Comparison of ENCODE assay signal across 16 cellular contexts in genomic region chr16:6857575-6857974, GRCh38.
DNase-seq lines count a peak whose midpoint lies in the region; ATAC-seq, FAIRE-seq and TF ChIP-seq lines count a peak whose summit lies in the region.
"Had no signal": no experiment of that assay in that cellular context is flagged by ENCODE, and none has a peak within 500 bp of the region (broad histone marks: within the 10 kb centered on the region; RNA-seq: fewer than 3 reads in every experiment).

No MANE protein-coding gene starts in this region.

- H3K4me2 ChIP-seq in HepG2 (ENCODE audit: low read depth, low read length) = no peak overlapping the region
- no peak overlapping the region for H3K4me2 ChIP-seq in PC-3 (ENCODE audit: low read length)

- TF ChIP-seq POLR2A in HepG2 (IDR thresholded peaks at IDR 0.05; ENCODE audit: insufficient read depth in 1 of 2, low read depth in 2 of 2, low read length in 2 of 2) (no peak), right lobe of liver (IDR thresholded peaks at IDR 0.05) (no peak)

- no peak overlapping the region for H2AFZ ChIP-seq in HepG2 (ENCODE audit: low read length)
- H2AFZ ChIP-seq in PC-3 (ENCODE audit: low read length) = no peak overlapping the region

- H3K79me2 ChIP-seq in HepG2 (ENCODE audit: insufficient read depth, low read length) (no peaks in the 10 kb centered on the region), PC-3 (ENCODE audit: low read length) (no peaks in the 10 kb centered on the region)

- H3K9ac ChIP-seq in HepG2 (ENCODE audit: insufficient read depth, low read depth, low read length) (no peak overlapping the region), PC-3 (ENCODE audit: low read length) (no peak overlapping the region)
- H3K9ac ChIP-seq: BLaER1 treated with 17β-estradiol and CSF1 and Interleukin-3, amounts not matched to agents 10 nM and 100 nM had no signal

- H3K27me3 ChIP-seq in HepG2 (ENCODE audit: control insufficient read depth in 1 of 2, insufficient read depth in 2 of 2, low read length in 2 of 2) (no peaks in the 10 kb centered on the region), right lobe of liver (no peaks in the 10 kb centered on the region), PC-3 (ENCODE audit: low read length) (no peaks in the 10 kb centered on the region)
- H3K27me3 ChIP-seq: BLaER1 treated with 17β-estradiol and CSF1 and Interleukin-3, amounts not matched to agents 10 nM and 100 nM had no signal

- no TSS peak for BruUV-seq in HepG2 (replicated peaks; lab: Mats Ljungman, UMichigan)
- no TSS peak for BruUV-seq in PC-3 (replicated peaks; lab: Mats Ljungman, UMichigan)

- TF ChIP-seq RAD21 in HepG2 (CRISPR knock-in tag; IDR thresholded peaks at IDR 0.05) = no peak

- POLR2A ChIA-PET in HepG2 (lab: Yijun Ruan, JAX) (no interaction called here), PC-3 (lab: Charles Lee; ENCODE audit: unreplicated experiment) (no interaction called here)

- no peaks in the 10 kb centered on the region for H3K9me2 ChIP-seq in PC-3 (replicated peaks; ENCODE audit: low read length)

- H3K27ac ChIP-seq in HepG2 (ENCODE audit: extremely low read length, insufficient read depth, low read length) = no peak overlapping the region
- H3K27ac ChIP-seq in right lobe of liver = no peak overlapping the region
- no peak overlapping the region for H3K27ac ChIP-seq in PC-3 (ENCODE audit: low read length)
- H3K27ac ChIP-seq: BLaER1 treated with 17β-estradiol and CSF1 and Interleukin-3, amounts not matched to agents 10 nM and 100 nM had no signal

- in situ Hi-C loops in HepG2 (cut with HindIII; ENCODE audit: extremely low pct_ligation_motif_present, low pct_unique_long_range_greater_than_20kb) = no loop called here

- H3K36me3 ChIP-seq in HepG2 (replicated peaks in 1 of 2; ENCODE audit: control insufficient read depth in 1 of 2, insufficient read depth in 2 of 2, low read length in 2 of 2) (no peaks in the 10 kb centered on the region), right lobe of liver (no peaks in the 10 kb centered on the region), PC-3 (ENCODE audit: low read depth, low read length) (no peaks in the 10 kb centered on the region)
- H3K36me3 ChIP-seq: BLaER1 treated with 17β-estradiol and CSF1 and Interleukin-3, amounts not matched to agents 10 nM and 100 nM; HAP-1 had no signal

- 7% methylated on average over 5 of the region's 5 CpGs for WGBS in HepG2 (ENCODE audit: low lambda C conversion rate)
- 42% methylated on average over 5 of the region's 5 CpGs for WGBS in right lobe of liver (ENCODE audit: insufficient coverage, low coverage, low lambda C conversion rate, missing lambda C conversion rate)

- no peak for FAIRE-seq in HepG2 (lab: Jason Lieb, UNC)
- FAIRE-seq: G401.6, GM12891 had no signal

- no peaks in the 10 kb centered on the region for H3F3A ChIP-seq in PC-3 (ENCODE audit: low read length, unreplicated experiment)

- CTCF ChIA-PET in HepG2 (lab: Yijun Ruan, JAX; ENCODE audit: low intra/inter-chr PET ratio, low total read pairs) (no interaction called here), PC-3 (lab: Charles Lee) (no interaction called here)

- H4K20me1 ChIP-seq in HepG2 (ENCODE audit: insufficient read depth, low read length) = no peaks in the 10 kb centered on the region
- no peaks in the 10 kb centered on the region for H4K20me1 ChIP-seq in PC-3 (ENCODE audit: low read length)
- H4K20me1 ChIP-seq: BLaER1 treated with 17β-estradiol and CSF1 and Interleukin-3, amounts not matched to agents 10 nM and 100 nM had no signal

- TF ChIP-seq CTCF in HepG2 (CRISPR knock-in tag; IDR thresholded peaks at IDR 0.05) (no peak), right lobe of liver (IDR thresholded peaks at IDR 0.05) (no peak), PC-3 (conservative IDR thresholded peaks at IDR 0.05; ENCODE audit: low read depth, low read length) (no peak)

- peaks cover 7% of the 10 kb centered on the region; the same call in 1 of the 2 replicates for H3K9me3 ChIP-seq in HepG2 (ENCODE audit: low read length)
- no peaks in the 10 kb centered on the region for H3K9me3 ChIP-seq in right lobe of liver
- no peaks in the 10 kb centered on the region for H3K9me3 ChIP-seq in PC-3 (ENCODE audit: low read length)
- H3K9me3 ChIP-seq: BLaER1 treated with 17β-estradiol and CSF1 and Interleukin-3, amounts not matched to agents 10 nM and 100 nM; HAP-1 had no signal

- TF ChIP-seq EP300 in HepG2 (IDR thresholded peaks at IDR 0.05; ENCODE audit: low read depth in 2 of 2, low read length in 2 of 2) = no peak
- no peak for TF ChIP-seq EP300 in HepG2 (CRISPR knock-in tag; IDR thresholded peaks at IDR 0.05; ENCODE audit: borderline replicate concordance)

- ATAC-seq in HepG2 (no peak), right lobe of liver (no peak), PC-3 (no peak), GM18907 (IDR thresholded peaks at IDR 0.05; ENCODE audit: unreplicated experiment) (no peak), GM18517 (IDR thresholded peaks at IDR 0.05; ENCODE audit: unreplicated experiment) (no peak)
- ATAC-seq: CD8-positive, alpha-beta T cell had no signal

- H3K4me1 ChIP-seq in HepG2 (ENCODE audit: insufficient read depth, low read length) (no peaks in the 10 kb centered on the region), right lobe of liver (no peaks in the 10 kb centered on the region), PC-3 (ENCODE audit: insufficient read depth, low read length) (no peaks in the 10 kb centered on the region)
- H3K4me1 ChIP-seq: HAP-1 had no signal

- intact Hi-C loops in HepG2 (cut with micrococcal nuclease; ENCODE audit: unreplicated experiment) (no loop called here), right lobe of liver (cut with DNase I) (no loop called here), PC-3 (cut with micrococcal nuclease) (no loop called here)

- H3K4me3 ChIP-seq in HepG2 (replicated peaks in 1 of 3; ENCODE audit: insufficient read depth in 1 of 3, low read depth in 2 of 3, low read length in 3 of 3) = no peak overlapping the region
- H3K4me3 ChIP-seq in right lobe of liver = no peak overlapping the region
- H3K4me3 ChIP-seq in PC-3 (ENCODE audit: low read length) = no peak overlapping the region
- H3K4me3 ChIP-seq: BLaER1 treated with 17β-estradiol and CSF1 and Interleukin-3, amounts not matched to agents 10 nM and 100 nM; HAP-1 had no signal

- no peak for DNase-seq in HepG2 (ENCODE audit: low spot score)
- DNase-seq in right lobe of liver = no peak
- DNase-seq in cerebellar cortex (ENCODE audit: low spot score) = peak; percentile 66
- DNase-seq in renal cortical epithelial cell (ENCODE audit: low read depth) = peak; percentile 31
- DNase-seq in PC-3 = no peak
- DNase-seq: 8988T; Calu3; CD8-positive, alpha-beta T cell; DMS79 treated with DMSO at 0.1 percent for 48 hours; KBM-7 had no signal

TF ChIP-seq in HepG2, 621 proteins besides CTCF, POLR2A, EP300 and RAD21:
- no peak for TF ChIP-seq ZZZ3 (CRISPR knock-in tag; IDR thresholded peaks at IDR 0.05; ENCODE audit: borderline replicate concordance)
- no peak for TF ChIP-seq KMT2A (CRISPR knock-in tag; IDR thresholded peaks at IDR 0.05)
- no peak for TF ChIP-seq JUN (CRISPR knock-in tag; IDR thresholded peaks at IDR 0.05)
- TF ChIP-seq MAFK (conservative IDR thresholded peaks at IDR 0.05 in 1 of 2, IDR thresholded peaks at IDR 0.05 in 1 of 2; ENCODE audit: low read length in 2 of 2) = peak; percentile 87 to 93
- TF ChIP-seq IKZF1 (IDR thresholded peaks at IDR 0.05) = no peak
- peak; percentile 90 for TF ChIP-seq MAFF (IDR thresholded peaks at IDR 0.05; ENCODE audit: low read depth, low read length)

Comparison
In these comparisons a context has a peak if more than half of its experiments do, and no peak if none do; other contexts are left out.
1. DNase-seq: peak in cerebellar cortex (single experiment) and renal cortical epithelial cell (single experiment); none in HepG2 (single experiment), right lobe of liver (0 of 3) and PC-3 (single experiment).